Comparison of ENCODE assay signal across 8 cellular contexts in the genomic region with DNA sequence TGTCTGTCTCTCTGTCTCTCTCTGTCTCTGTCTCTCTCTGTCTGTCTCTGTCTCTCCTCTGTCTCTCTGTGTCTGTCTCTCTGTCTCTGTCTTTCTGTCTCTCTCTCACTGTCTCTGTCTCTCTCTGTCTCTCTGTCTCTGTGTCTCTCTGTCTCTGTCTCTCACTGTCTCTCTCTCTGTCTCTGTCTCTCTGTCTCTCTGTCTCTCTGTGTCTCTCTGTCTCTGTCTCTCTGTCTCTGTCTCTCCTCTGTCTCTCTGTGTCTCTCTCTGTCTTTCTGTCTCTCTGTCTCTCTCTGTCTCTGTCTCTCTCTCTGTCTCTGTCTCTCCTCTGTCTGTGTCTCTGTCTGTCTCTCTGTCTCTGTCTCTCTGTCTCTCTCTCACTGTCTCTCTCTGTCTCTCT. TPM values are rescaled to one million over a fixed set of nuclear protein-coding genes. Genes with fewer than 3 reads are reported as not detected.
DNase-seq lines count a peak whose midpoint lies in the region; ATAC-seq and TF ChIP-seq lines count a peak whose summit lies in the region.

No MANE protein-coding gene starts in this region.

- H3K4me1 ChIP-seq in BE2C (peaks cover 2% of the 10 kb centered on the region; the same call in 1 of the 2 replicates), NT2/D1 (ENCODE audit: insufficient read depth, insufficient read length) (peaks cover 18% of the 10 kb centered on the region), esophagus muscularis mucosa (peaks cover 48 to 80% (median 76%) of the 10 kb centered on the region in 4 donors), prostate gland (replicated peaks) (no peaks in the 10 kb centered on the region)

- H3K27ac ChIP-seq in esophagus muscularis mucosa (replicated peaks in 1 of 4) (peak overlapping the region; percentile 96 to 99 (median 98)), prostate gland (peak overlapping the region; percentile 68 to 78)

- peak overlapping the region; percentile 44 for H3K4me3 ChIP-seq in BE2C (ENCODE audit: low read depth, low read length)
- peak overlapping the region; percentile 31 for H3K4me3 ChIP-seq in NT2/D1 (ENCODE audit: insufficient read length, low read depth)
- H3K4me3 ChIP-seq in esophagus muscularis mucosa, result peak overlapping the region; percentile 70 to 88 (median 78)
- peak overlapping the region in 1 of 2 donors; percentile 17 for H3K4me3 ChIP-seq in prostate gland

- no peak for ATAC-seq in GM18505 (IDR thresholded peaks at IDR 0.05; ENCODE audit: unreplicated experiment)

- TF ChIP-seq EP300 in esophagus muscularis mucosa (IDR thresholded peaks at IDR 0.05), result no peak

- peak overlapping the region; percentile 72 for H3K9ac ChIP-seq in NT2/D1 (ENCODE audit: insufficient read length, low read depth)

- DNase-seq in BE2C, result no peak
- no peak for DNase-seq in NT2/D1 (ENCODE audit: low read depth, low spot score)
- no peak for DNase-seq in esophagus muscularis mucosa (ENCODE audit: extremely low spot score)
- no peak for DNase-seq in prostate gland (ENCODE audit: low spot score)
- no peak for DNase-seq in activated CD4-positive, alpha-beta T cell treated with anti-CD3 and anti-CD28 coated beads for 4 hours
- DNase-seq in globus pallidus (ENCODE audit: low spot score), result no peak
- DNase-seq in NCI-H128 (lab: John Stamatoyannopoulos, UW; ENCODE audit: unreplicated experiment), result no peak

- no peaks in the 10 kb centered on the region for H3K36me3 ChIP-seq in BE2C
- H3K36me3 ChIP-seq in NT2/D1 (ENCODE audit: insufficient read depth, insufficient read length, low read length), result peaks cover 25% of the 10 kb centered on the region
- H3K36me3 ChIP-seq in esophagus muscularis mucosa, result peaks cover 4 to 21% (median 20%) of the 10 kb centered on the region in 4 donors
- peaks cover 0 to 4% of the 10 kb centered on the region in 2 donors for H3K36me3 ChIP-seq in prostate gland

- H3K27me3 ChIP-seq in BE2C (no peaks in the 10 kb centered on the region), NT2/D1 (ENCODE audit: insufficient read depth, insufficient read length) (peaks cover 28% of the 10 kb centered on the region), esophagus muscularis mucosa (no peaks in the 10 kb centered on the region), prostate gland (replicated peaks; ENCODE audit: insufficient read depth) (no peaks in the 10 kb centered on the region)

- no peak for TF ChIP-seq CTCF in BE2C (IDR thresholded peaks at IDR 0.05; ENCODE audit: low read depth, low read length)
- no peak for TF ChIP-seq CTCF in esophagus muscularis mucosa (IDR thresholded peaks at IDR 0.05)
- TF ChIP-seq CTCF in prostate gland (IDR thresholded peaks at IDR 0.05), result no peak

- no peak for TF ChIP-seq POLR2A in esophagus muscularis mucosa (IDR thresholded peaks at IDR 0.05; ENCODE audit: low read depth)
- TF ChIP-seq POLR2A in prostate gland (IDR thresholded peaks at IDR 0.05), result no peak
- no peak for TF ChIP-seq POLR2A in GM18505 (IDR thresholded peaks at IDR 0.05; ENCODE audit: borderline replicate concordance, extremely low read depth, insufficient read depth, insufficient read length)

- H3K9me3 ChIP-seq in BE2C (no peaks in the 10 kb centered on the region), NT2/D1 (ENCODE audit: insufficient read depth, low read length) (no peaks in the 10 kb centered on the region), esophagus muscularis mucosa (no peaks in the 10 kb centered on the region), prostate gland (no peaks in the 10 kb centered on the region)

- intact Hi-C loops in esophagus muscularis mucosa (cut with DNase I) (loop anchor here (5.0 kb wide), 1 partner anchor 47 kb away; no protein-coding TSS in a partner anchor), prostate gland (cut with DNase I) (loop anchor here (5.0 kb wide), 1 partner anchor 77 kb away; no protein-coding TSS in a partner anchor)

RNA-seq across cellular contexts. Expression of a gene that starts 0.9 kb away (rescaled TPM):
- polyA plus RNA-seq in BE2C (2012; ENCODE audit: insufficient read depth, insufficient read length, low read depth), result 158 TPM
- 1,000 to 10,000 TPM in 2 of 4 donors, 100 to 1,000 TPM in 2; 646 to 1,432 (median 1,078) TPM for total RNA-seq in esophagus muscularis mucosa
- 100 to 1,000 TPM; 163 to 265 TPM for total RNA-seq in prostate gland
